ENCODE assay signal across 8 cellular contexts in genomic region chr4:26410385-26411293, GRCh38.
A peak's percentile ranks its signal among the peaks of the same experiment; 100 is the strongest.
DNase-seq lines count a peak whose midpoint lies in the region; ATAC-seq, FAIRE-seq and TF ChIP-seq lines count a peak whose summit lies in the region.

No MANE protein-coding gene starts in this region.

- TF ChIP-seq POLR2A in H54 (IDR thresholded peaks at IDR 0.05; ENCODE audit: low read depth, low read length) (no peak), ovary (IDR thresholded peaks at IDR 0.05) (no peak)

- peak; percentile 83 for TF ChIP-seq CTCF in natural killer cell (IDR thresholded peaks at IDR 0.05)
- TF ChIP-seq CTCF in fibroblast of the aortic adventitia (IDR thresholded peaks at IDR 0.05; ENCODE audit: insufficient read depth, low read length): peak; percentile 48
- TF ChIP-seq CTCF in ovary (IDR thresholded peaks at IDR 0.05): peak in 2 of 3 donors; percentile 57 to 62

- peak; percentile 82 for FAIRE-seq in H54 (lab: Jason Lieb, UNC)

- H3K27me3 ChIP-seq in ovary: no peaks in the 10 kb centered on the region

- peaks cover 0 to 7% of the 10 kb centered on the region in 2 donors for H3K9me3 Mint-ChIP-seq in natural killer cell
- H3K9me3 Mint-ChIP-seq in natural killer cell treated with Interleukin-12 subunit alpha and Interleukin-12 subunit beta and Interleukin-15 and Interleukin-18, amount 100 ng/mL, for 72 hours: peaks cover 7% of the 10 kb centered on the region
- H3K9me3 Mint-ChIP-seq in T-cell: peaks cover 7 to 10% (median 8%) of the 10 kb centered on the region in 3 donors

- 2 to 7% (median 4%) methylated on average over 2 of the region's 2 CpGs for WGBS in ovary, 3 donors

- peak; percentile 44 to 65 (median 52) for ATAC-seq in natural killer cell
- no peak for ATAC-seq in natural killer cell treated with Interleukin-12 subunit alpha and Interleukin-12 subunit beta and Interleukin-15 and Interleukin-18, amount 100 ng/mL, for 72 hours
- ATAC-seq in T-cell (replicated peaks in 1 of 4): peak in 3 of 4 experiments; percentile 45 to 55 (median 53)

- H3K4me3 ChIP-seq in fibroblast of the aortic adventitia (ENCODE audit: low read depth, low read length) (no peak overlapping the region), ovary (no peak overlapping the region)

- no peak for TF ChIP-seq EP300 in ovary (IDR thresholded peaks at IDR 0.05)

- DNase-seq in natural killer cell (no peak), H54 (ENCODE audit: insufficient read length, low spot score) (peak; percentile 12), NCI-H146 treated with DMSO at 0.1 percent for 48 hours (lab: John Stamatoyannopoulos, UW; ENCODE audit: unreplicated experiment) (peak; percentile 36), T-cell (peak in 15 of 34 experiments; percentile 3 to 44 (median 16)), fibroblast of the aortic adventitia (ENCODE audit: low read depth) (peak; percentile 79), ovary (peak in 1 of 5 donors; percentile 42), occipital lobe (lab: John Stamatoyannopoulos, UW) (no peak)
- DNase-seq in natural killer cell treated with Interleukin-12 subunit alpha and Interleukin-12 subunit beta and Interleukin-15 and Interleukin-18, amount 100 ng/mL, for 72 hours (ENCODE audit: low spot score): no peak

- intact Hi-C loops in natural killer cell (cut with micrococcal nuclease): loop anchor here (1.0 kb wide), 4 partner anchors 80 to 422 kb away; no protein-coding TSS in a partner anchor
- intact Hi-C loops in ovary (cut with DNase I): loop anchor here in 3 of 4 donors (5.0 to 10.0 kb wide), 3 partner anchors 86 to 383 kb away; partner anchors contain the start of gene RBPJ (in 1 of the 3)

- no peak overlapping the region for H3K4me3 Mint-ChIP-seq in natural killer cell
- H3K4me3 Mint-ChIP-seq in natural killer cell treated with Interleukin-12 subunit alpha and Interleukin-12 subunit beta and Interleukin-15 and Interleukin-18, amount 100 ng/mL, for 72 hours: no peak overlapping the region
- H3K4me3 Mint-ChIP-seq in T-cell: no peak overlapping the region

- no peaks in the 10 kb centered on the region for H3K27me3 Mint-ChIP-seq in natural killer cell (ENCODE audit: low read depth in 2 of 2)
- H3K27me3 Mint-ChIP-seq in natural killer cell treated with Interleukin-12 subunit alpha and Interleukin-12 subunit beta and Interleukin-15 and Interleukin-18, amount 100 ng/mL, for 72 hours: no peaks in the 10 kb centered on the region
- no peaks in the 10 kb centered on the region for H3K27me3 Mint-ChIP-seq in T-cell

- H3K36me3 ChIP-seq in ovary: no peaks in the 10 kb centered on the region

- CTCF ChIA-PET in T-cell (lab: Charles Lee): interaction anchor here (0.5 to 3.6 kb wide), 16 partner anchors 9 to 966 kb away, joined by 3 to 40 read pairs (median 4); no protein-coding TSS in a partner anchor

- no peak overlapping the region for H3K27ac ChIP-seq in ovary

- H3K4me1 ChIP-seq in ovary (ENCODE audit: insufficient read depth): peaks cover 7% of the 10 kb centered on the region

- POLR2A ChIA-PET in T-cell (lab: Charles Lee): interaction anchor here in 1 of 2 donors (0.7 kb wide), 1 partner anchor 63 kb away, joined by 3 read pairs; no protein-coding TSS in a partner anchor

- H3K36me3 Mint-ChIP-seq in natural killer cell (peaks cover 20% of the 10 kb centered on the region), T-cell (peaks cover 33% of the 10 kb centered on the region)
- peaks cover 24% of the 10 kb centered on the region for H3K36me3 Mint-ChIP-seq in natural killer cell treated with Interleukin-12 subunit alpha and Interleukin-12 subunit beta and Interleukin-15 and Interleukin-18, amount 100 ng/mL, for 72 hours

- H3K9me3 ChIP-seq in ovary: peaks cover 0 to 4% of the 10 kb centered on the region in 2 donors

- H3K4me1 Mint-ChIP-seq in natural killer cell (no peaks in the 10 kb centered on the region), T-cell (peaks cover 0 to 6% (median 0%) of the 10 kb centered on the region in 3 donors)
- peaks cover 6 to 11% of the 10 kb centered on the region in 2 donors for H3K4me1 Mint-ChIP-seq in natural killer cell treated with Interleukin-12 subunit alpha and Interleukin-12 subunit beta and Interleukin-15 and Interleukin-18, amount 100 ng/mL, for 72 hours (ENCODE audit: low read depth in 2 of 2)

- H3K27ac Mint-ChIP-seq in natural killer cell (no peak overlapping the region), T-cell (no peak overlapping the region)
- no peak overlapping the region for H3K27ac Mint-ChIP-seq in natural killer cell treated with Interleukin-12 subunit alpha and Interleukin-12 subunit beta and Interleukin-15 and Interleukin-18, amount 100 ng/mL, for 72 hours

Comparison
In these comparisons a context has a peak if more than half of its experiments do, and no peak if none do; other contexts are left out.
1. ATAC-seq: peak in natural killer cell (3 of 3) and T-cell (3 of 4); none in natural killer cell treated with Interleukin-12 subunit alpha and Interleukin-12 subunit beta and Interleukin-15 and Interleukin-18, amount 100 ng/mL, for 72 hours (0 of 2).
2. DNase-seq: peak in H54 (single experiment), NCI-H146 treated with DMSO at 0.1 percent for 48 hours (single experiment) and fibroblast of the aortic adventitia (single experiment); none in natural killer cell (single experiment), natural killer cell treated with Interleukin-12 subunit alpha and Interleukin-12 subunit beta and Interleukin-15 and Interleukin-18, amount 100 ng/mL, for 72 hours (single experiment) and occipital lobe (single experiment).
3. Peak in every context shown above with its lines, with median percentiles within 50 percentile points of each other: CTCF ChIP-seq.